In genomic region chr22:41603873-41604332, GRCh38 we compare ENCODE assay signal across 10 cellular contexts.
DNase-seq lines count a peak whose midpoint lies in the region; ATAC-seq and TF ChIP-seq lines count a peak whose summit lies in the region.
"Had no signal": no experiment of that assay in that cellular context is flagged by ENCODE, and none has a peak within 500 bp of the region (broad histone marks: within the 10 kb centered on the region; RNA-seq: fewer than 3 reads in every experiment).

No MANE protein-coding gene starts in this region.

- H3K4me1 ChIP-seq in KMS-11 (ENCODE audit: low read depth, poor library complexity, severe bottlenecking), result peaks cover 21% of the 10 kb centered on the region

- H3K4me3 ChIP-seq in KMS-11 (IDR thresholded peaks at IDR 0.05; ENCODE audit: insufficient read depth, low read depth, low read length), result no peak overlapping the region

- H3K36me3 Mint-ChIP-seq in activated T-cell treated with anti-CD3 and anti-CD28 coated beads, Interleukin-2, amount 50 U/mL, for 24 hours (ENCODE audit: low read depth), result peaks cover 93% of the 10 kb centered on the region

- no peak overlapping the region for H3K9ac ChIP-seq in KMS-11

- H3K27ac Mint-ChIP-seq in activated T-cell treated with anti-CD3 and anti-CD28 coated beads, Interleukin-2, amount 50 U/mL, for 24 hours, result peak overlapping the region; percentile 87

- no peak overlapping the region for H2AFZ ChIP-seq in KMS-11 (ENCODE audit: low read depth)

- no peaks in the 10 kb centered on the region for H3K9me3 Mint-ChIP-seq in activated T-cell treated with anti-CD3 and anti-CD28 coated beads, Interleukin-2, amount 50 U/mL, for 24 hours

- no peaks in the 10 kb centered on the region for H3K36me3 ChIP-seq in KMS-11 (ENCODE audit: insufficient read depth)

- ATAC-seq in GM19452 (IDR thresholded peaks at IDR 0.05; ENCODE audit: unreplicated experiment), result peak; percentile 87
- ATAC-seq in GM19397 (IDR thresholded peaks at IDR 0.05; ENCODE audit: unreplicated experiment), result no peak
- ATAC-seq: HCT116 had no signal

- no peak for TF ChIP-seq CTCF in KMS-11 (conservative IDR thresholded peaks at IDR 0.05; ENCODE audit: low read depth, low read length)

- peak; percentile 60 for DNase-seq in activated T-cell treated with anti-CD3 and anti-CD28 coated beads, Interleukin-2, amount 50 U/mL, for 24 hours
- DNase-seq in stimulated activated CD4-positive, alpha-beta T cell treated with anti-CD3 and anti-CD28 coated beads, TNF-alpha, amount 100 ng/mL, for 48 hours (ENCODE audit: low read depth in 3 of 3), result peak; percentile 34 to 72 (median 45)
- DNase-seq in NCI-H69 (lab: John Stamatoyannopoulos, UW) (no peak), amniotic stem cell (lab: John Stamatoyannopoulos, UW) (no peak)
- no peak for DNase-seq in effector CD8-positive, alpha-beta T cell (lab: John Stamatoyannopoulos, UW)

- peak overlapping the region; percentile 38 for H3K4me3 Mint-ChIP-seq in activated T-cell treated with anti-CD3 and anti-CD28 coated beads, Interleukin-2, amount 50 U/mL, for 24 hours

- H3K4me1 Mint-ChIP-seq in activated T-cell treated with anti-CD3 and anti-CD28 coated beads, Interleukin-2, amount 50 U/mL, for 24 hours (ENCODE audit: low read depth), result peaks cover 38% of the 10 kb centered on the region

- no peaks in the 10 kb centered on the region; the same call in 1 of the 2 replicates for H3K27me3 ChIP-seq in KMS-11 (ENCODE audit: insufficient read depth, low read depth)

- no peaks in the 10 kb centered on the region for H3K79me2 ChIP-seq in KMS-11 (ENCODE audit: insufficient read depth, low read depth)

- peaks cover 19% of the 10 kb centered on the region for H4K20me1 ChIP-seq in KMS-11 (ENCODE audit: insufficient read depth)

- no peaks in the 10 kb centered on the region for H3K27me3 Mint-ChIP-seq in activated T-cell treated with anti-CD3 and anti-CD28 coated beads, Interleukin-2, amount 50 U/mL, for 24 hours

- no peak overlapping the region for H3K27ac ChIP-seq in KMS-11
- H3K27ac ChIP-seq: VCaP had no signal

- peak overlapping the region; percentile 19; the same call in 1 of the 2 replicates for H3K4me2 ChIP-seq in KMS-11

Comparison
In these comparisons a context has a peak if more than half of its experiments do, and no peak if none do; other contexts are left out.
1. DNase-seq: peak in activated T-cell treated with anti-CD3 and anti-CD28 coated beads, Interleukin-2, amount 50 U/mL, for 24 hours (single experiment) and stimulated activated CD4-positive, alpha-beta T cell treated with anti-CD3 and anti-CD28 coated beads, TNF-alpha, amount 100 ng/mL, for 48 hours (3 of 3); none in NCI-H69 (single experiment), effector CD8-positive, alpha-beta T cell (single experiment) and amniotic stem cell (single experiment).